ENCODE assay signal across 9 cellular contexts in the genomic region with DNA sequence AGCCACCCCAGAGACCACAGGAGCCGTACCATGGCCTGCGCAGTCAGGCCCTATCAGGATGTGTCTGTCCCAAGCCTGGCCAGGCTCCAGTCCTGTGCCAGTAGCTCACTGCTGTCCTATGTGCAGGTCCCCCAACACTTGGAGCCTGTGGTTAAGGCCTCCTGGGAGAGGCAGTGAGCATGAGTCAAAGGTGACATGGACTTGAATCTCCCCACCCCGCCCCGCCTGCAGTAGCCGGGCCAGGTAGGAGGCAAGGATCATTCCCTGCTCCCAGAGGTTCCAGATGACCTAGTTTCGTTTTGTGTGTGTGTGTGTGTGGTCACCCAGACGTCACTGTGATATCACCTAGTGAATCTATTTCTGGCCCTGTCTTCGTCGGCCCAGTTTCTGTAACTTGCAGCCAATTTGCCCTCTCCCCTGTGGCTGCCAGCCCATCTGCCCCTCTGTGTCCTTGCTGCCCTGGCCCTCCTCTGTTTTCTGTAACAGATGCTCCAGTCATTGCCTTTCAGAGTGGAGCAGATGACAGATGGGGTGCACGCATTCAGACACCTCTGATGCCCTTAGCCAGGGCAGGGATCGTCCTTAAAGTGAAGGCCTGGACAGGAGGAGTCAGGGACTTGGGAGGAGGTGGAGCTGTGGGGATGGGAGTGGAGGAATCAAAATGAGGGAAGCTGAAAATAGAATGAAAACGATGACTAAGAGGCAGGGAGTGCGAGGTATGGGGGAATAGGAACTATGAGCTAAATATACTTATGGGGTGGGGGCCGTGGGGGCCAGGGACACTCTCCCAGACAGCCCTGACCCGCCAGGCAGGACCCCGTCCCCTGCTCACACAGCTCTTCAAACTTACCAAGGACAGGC. TPM values are rescaled to one million over a fixed set of nuclear protein-coding genes. Genes with fewer than 3 reads are reported as not detected.
DNase-seq lines count a peak whose midpoint lies in the region; ATAC-seq and TF ChIP-seq lines count a peak whose summit lies in the region.
"Had no signal": no experiment of that assay in that cellular context is flagged by ENCODE, and none has a peak within 500 bp of the region (broad histone marks: within the 10 kb centered on the region; RNA-seq: fewer than 3 reads in every experiment).

No MANE protein-coding gene starts in this region.

- H3K27ac ChIP-seq in duodenal mucosa (ENCODE audit: low read depth, low read length): peak overlapping the region; percentile 68

- no peak overlapping the region for H3K4me3 Mint-ChIP-seq in nephron
- H3K4me3 Mint-ChIP-seq in activated T-cell treated with anti-CD3 and anti-CD28 coated beads, Interleukin-2, amount 50 U/mL, for 72 hours: no peak overlapping the region

- peak overlapping the region; percentile 51 to 62 for H3K9ac ChIP-seq in duodenal mucosa (ENCODE audit: low read depth in 1 of 2, low read length in 2 of 2)

- H3K4me3 ChIP-seq in duodenal mucosa (ENCODE audit: low read depth in 1 of 2, low read length in 2 of 2): no peak overlapping the region

- H3K27me3 ChIP-seq in duodenal mucosa (ENCODE audit: control insufficient read depth in 1 of 2, insufficient read depth in 2 of 2, low read length in 2 of 2): peaks cover 0 to 3% of the 10 kb centered on the region in 2 donors

- DNase-seq in DMS 273 treated with DMSO at 0.1 percent for 48 hours (lab: John Stamatoyannopoulos, UW) (peak; percentile 91), NCI-H524 (lab: John Stamatoyannopoulos, UW) (peak; percentile 86 to 94), NCI-H187 treated with DMSO at 0.1 percent for 48 hours (lab: John Stamatoyannopoulos, UW) (no peak), SKM-1 (lab: John Stamatoyannopoulos, UW; ENCODE audit: unreplicated experiment) (no peak)
- DNase-seq in activated T-cell treated with anti-CD3 and anti-CD28 coated beads, Interleukin-2, amount 50 U/mL, for 1 hour: no peak
- DNase-seq in activated T-cell treated with anti-CD3 and anti-CD28 coated beads, Interleukin-2, amount 50 U/mL, for 72 hours: no peak
- DNase-seq: NCI-H510A treated with DMSO at 0.1 percent for 48 hours had no signal

- H3K27me3 Mint-ChIP-seq in nephron (ENCODE audit: low read depth): peaks cover 14% of the 10 kb centered on the region
- peaks cover 13% of the 10 kb centered on the region for H3K27me3 Mint-ChIP-seq in activated T-cell treated with anti-CD3 and anti-CD28 coated beads, Interleukin-2, amount 50 U/mL, for 72 hours (ENCODE audit: low read depth)

- TF ChIP-seq CTCF in nephron (IDR thresholded peaks at IDR 0.05; ENCODE audit: unreplicated experiment in 3 of 3): no peak

- H3K4me1 Mint-ChIP-seq in nephron: peaks cover 55% of the 10 kb centered on the region
- no peaks in the 10 kb centered on the region for H3K4me1 Mint-ChIP-seq in activated T-cell treated with anti-CD3 and anti-CD28 coated beads, Interleukin-2, amount 50 U/mL, for 72 hours (ENCODE audit: low read depth)

- H3K9me3 ChIP-seq in duodenal mucosa (ENCODE audit: control insufficient read depth in 1 of 2, low read length in 2 of 2): no peaks in the 10 kb centered on the region

- peak overlapping the region; percentile 40 to 86 (median 56) for H3K27ac Mint-ChIP-seq in nephron
- no peak overlapping the region for H3K27ac Mint-ChIP-seq in activated T-cell treated with anti-CD3 and anti-CD28 coated beads, Interleukin-2, amount 50 U/mL, for 72 hours

- no peak for ATAC-seq in activated T-cell treated with anti-CD3 and anti-CD28 coated beads, Interleukin-2, amount 50 U/mL, for 72 hours (replicated peaks in 1 of 2)

- peaks cover 50 to 51% of the 10 kb centered on the region in 2 donors for H3K4me1 ChIP-seq in duodenal mucosa (ENCODE audit: control insufficient read depth in 1 of 2, insufficient read depth in 2 of 2, low read length in 2 of 2)

- H3K36me3 Mint-ChIP-seq in nephron (ENCODE audit: low read depth): no peaks in the 10 kb centered on the region
- H3K36me3 Mint-ChIP-seq in activated T-cell treated with anti-CD3 and anti-CD28 coated beads, Interleukin-2, amount 50 U/mL, for 72 hours (ENCODE audit: insufficient read depth in 2 of 2): no peaks in the 10 kb centered on the region

- H3K9me3 Mint-ChIP-seq in nephron: no peaks in the 10 kb centered on the region
- H3K9me3 Mint-ChIP-seq in activated T-cell treated with anti-CD3 and anti-CD28 coated beads, Interleukin-2, amount 50 U/mL, for 72 hours: no peaks in the 10 kb centered on the region

- H3K36me3 ChIP-seq in duodenal mucosa (ENCODE audit: control insufficient read depth in 1 of 2, insufficient read depth in 2 of 2, low read length in 2 of 2): no peaks in the 10 kb centered on the region

RNA-seq across cellular contexts. Expression of gene SLC6A12, which starts 37.4 kb away (rescaled TPM):
- total RNA-seq in activated T-cell treated with anti-CD3 and anti-CD28 coated beads, Interleukin-2, amount 50 U/mL, for 72 hours: 1 to 10 TPM in 1 of 2 donors, under 1 TPM in 1; 0.70 to 1.3 TPM

Comparison
In these comparisons a context has a peak if more than half of its experiments do, and no peak if none do; other contexts are left out.
1. DNase-seq: peak in DMS 273 treated with DMSO at 0.1 percent for 48 hours (single experiment) and NCI-H524 (2 of 2); none in activated T-cell treated with anti-CD3 and anti-CD28 coated beads, Interleukin-2, amount 50 U/mL, for 1 hour (single experiment), NCI-H187 treated with DMSO at 0.1 percent for 48 hours (single experiment), SKM-1 (single experiment) and activated T-cell treated with anti-CD3 and anti-CD28 coated beads, Interleukin-2, amount 50 U/mL, for 72 hours (0 of 2).